1 cellular context compared by ENCODE assay signal in genomic region chr12:63098851-63099250, GRCh38.
TF ChIP-seq lines count a peak whose summit lies in the region.

No MANE protein-coding gene starts in this region.

TF ChIP-seq in SK-N-SH, 30 proteins besides CTCF, POLR2A, EP300 and RAD21 (continued from another document):
- TF ChIP-seq USF1 (IDR thresholded peaks at IDR 0.05; ENCODE audit: borderline replicate concordance, low read depth) (no peak), FOXJ3 (CRISPR knock-in tag; IDR thresholded peaks at IDR 0.05) (no peak)
